28 cellular contexts compared by ENCODE assay signal in genomic region chr2:69660084-69660483, GRCh38.
"Had no signal": no experiment of that assay in that cellular context is flagged by ENCODE, and none has a peak within 500 bp of the region (broad histone marks: within the 10 kb centered on the region; RNA-seq: fewer than 3 reads in every experiment).

No MANE protein-coding gene starts in this region.

- H3K27me3 ChIP-seq: ascending aorta, gastrocnemius medialis, neutrophil, stomach, tibial artery had no signal

- ATAC-seq: effector memory CD8-positive, alpha-beta T cell; gastrocnemius medialis; left colon; lower lobe of right lung; mucosa of descending colon; natural killer cell treated with Interleukin-12 subunit alpha and Interleukin-12 subunit beta and Interleukin-15 and Interleukin-18, amount 100 ng/mL, for 72 hours; stimulated activated naive B cell treated with anti-CD40 and anti-IgM and Interleukin-4, amounts not matched to agents 10 μg/mL and 1 μg/mL and 100 μg/mL, for 72 hours; T-cell had no signal

- H3K4me1 ChIP-seq: ascending aorta, gastrocnemius medialis, lower lobe of right lung, prostate gland, tibial artery had no signal

- FAIRE-seq: keratinocyte had no signal

- DNase-seq: activated CD4-positive, alpha-beta T cell treated with anti-CD3 and anti-CD28 coated beads for 4 hours; activated CD4-positive, alpha-beta T cell treated with anti-CD3 and anti-CD28 coated beads, Interleukin-2, amount 50 U/mL, for 48 hours; activated CD8-positive, alpha-beta memory T cell treated with anti-CD3 and anti-CD28 coated beads for 24 hours; activated effector memory CD4-positive, alpha-beta T cell treated with anti-CD3 and anti-CD28 coated beads, Interleukin-2, amount 50 U/mL, for 16 hours; activated naive CD4-positive, alpha-beta T cell treated with anti-CD3 and anti-CD28 coated beads for 36 hours; activated naive CD8-positive, alpha-beta T cell treated with anti-CD3 and anti-CD28 coated beads, Interleukin-2, amount 10 ng/mL, durations not matched to agents 7 days and 5 days; caudate nucleus; cortex of kidney; effector memory CD8-positive, alpha-beta T cell; gastrocnemius medialis; glutamatergic neuron; hippocampal formation; left colon; lower lobe of right lung; mesenchymal stem cell; mucosa of descending colon; retina; stimulated activated CD4-positive, alpha-beta T cell treated with anti-CD3 and anti-CD28 coated beads, Interleukin-15, amount 100 ng/mL, for 24 hours; stimulated activated CD4-positive, alpha-beta T cell treated with anti-CD3 and anti-CD28 coated beads, Interleukin-2, amount 100 ng/mL, for 24 hours; stimulated activated naive B cell treated with anti-CD40 and anti-IgM and Interleukin-4, amounts not matched to agents 10 μg/mL and 1 μg/mL and 100 μg/mL, for 72 hours; stomach; T-cell; tibial artery had no signal

- H3K9me3 ChIP-seq: ascending aorta, gastrocnemius medialis, lower lobe of right lung, mucosa of descending colon, neutrophil, prostate gland had no signal

- H3K36me3 ChIP-seq: ascending aorta, lower lobe of right lung, neutrophil, prostate gland, stomach, tibial artery had no signal

- H3K4me3 ChIP-seq: ascending aorta, gastrocnemius medialis, lower lobe of right lung, mucosa of descending colon, prostate gland, stomach, tibial artery had no signal

- H3K27ac ChIP-seq: ascending aorta, gastrocnemius medialis, lower lobe of right lung, neutrophil, prostate gland, stomach, tibial artery had no signal
